ENCODE assay signal across 10 cellular contexts in genomic region chr7:92763636-92764423, GRCh38.
A peak's percentile ranks its signal among the peaks of the same experiment; 100 is the strongest.
DNase-seq lines count a peak whose midpoint lies in the region; ATAC-seq lines count a peak whose summit lies in the region.
"Had no signal": no experiment of that assay in that cellular context is flagged by ENCODE, and none has a peak within 500 bp of the region (broad histone marks: within the 10 kb centered on the region; RNA-seq: fewer than 3 reads in every experiment).

No MANE protein-coding gene starts in this region.

- no peaks in the 10 kb centered on the region for H3K79me1 ChIP-seq in mesendoderm (ENCODE audit: low read length)

- no peak overlapping the region for H4K5ac ChIP-seq in mesendoderm (ENCODE audit: low read length)

- no peak overlapping the region for H2BK15ac ChIP-seq in mesendoderm (replicated peaks; ENCODE audit: low read depth)

- no peak overlapping the region for H3K4me2 ChIP-seq in mesendoderm (ENCODE audit: low read length)

- no peak for ATAC-seq in GM19328 (IDR thresholded peaks at IDR 0.05; ENCODE audit: unreplicated experiment)
- no peak for ATAC-seq in Right ventricle myocardium inferior

- H2BK120ac ChIP-seq in mesendoderm (ENCODE audit: low read depth, low read length): no peak overlapping the region

- DNase-seq in H7: peak; percentile 23
- DNase-seq in NAMALWA (ENCODE audit: low spot score): peak; percentile 15
- peak; percentile 61 for DNase-seq in astrocyte of the hippocampus (ENCODE audit: low read depth, low spot score)
- peak; percentile 90 for DNase-seq in mesendoderm
- DNase-seq in stimulated activated CD4-positive, alpha-beta T cell treated with anti-CD3 and anti-CD28 coated beads, Interleukin-2, amount 100 ng/mL, for 48 hours: no peak
- DNase-seq in Right ventricle myocardium inferior (ENCODE audit: missing footprints): no peak
- DNase-seq: activated CD8-positive, alpha-beta memory T cell treated with anti-CD3 and anti-CD28 coated beads, Interleukin-2, amount 50 U/mL, for 4 hours; naive B cell; testis had no signal

- intact Hi-C loops in Right ventricle myocardium inferior (cut with DNase I): no loop called here

- H3K27ac ChIP-seq in mesendoderm (ENCODE audit: low read depth, low read length): no peak overlapping the region
- H3K27ac ChIP-seq: testis had no signal

- no peak overlapping the region for H3K18ac ChIP-seq in mesendoderm (ENCODE audit: low read length)

- H2BK5ac ChIP-seq in mesendoderm (ENCODE audit: low read length): no peak overlapping the region

- no peaks in the 10 kb centered on the region for H3K79me2 ChIP-seq in mesendoderm (ENCODE audit: control insufficient read depth, insufficient read depth, low read length)

- H3K4me1 ChIP-seq in mesendoderm (ENCODE audit: control insufficient read depth, low read depth, low read length): no peaks in the 10 kb centered on the region
- H3K4me1 ChIP-seq: testis had no signal

- no peak overlapping the region for H3K56ac ChIP-seq in mesendoderm (ENCODE audit: low read length)

- H3K36me3 ChIP-seq in H7 (replicated peaks; ENCODE audit: control insufficient read depth, insufficient read depth, low read length) (no peaks in the 10 kb centered on the region), mesendoderm (ENCODE audit: control insufficient read depth, insufficient read depth, low read length) (no peaks in the 10 kb centered on the region)

- H4K8ac ChIP-seq in mesendoderm (ENCODE audit: low read depth, low read length): no peak overlapping the region

- H3K23ac ChIP-seq in mesendoderm (ENCODE audit: low read length): no peak overlapping the region

- WGBS in mesendoderm (ENCODE audit: extremely low coverage, insufficient coverage, low lambda C conversion rate): no CpG with 5 or more reads among the region's 4 CpGs

- no peak overlapping the region for H3K9ac ChIP-seq in mesendoderm (ENCODE audit: low read length)

- no peak overlapping the region for H3K4me3 ChIP-seq in H7 (ENCODE audit: insufficient read depth, low read depth, low read length)
- no peak overlapping the region for H3K4me3 ChIP-seq in mesendoderm (ENCODE audit: low read length)
- H3K4me3 ChIP-seq: testis had no signal

- no peak overlapping the region for H3K4ac ChIP-seq in mesendoderm (ENCODE audit: low read depth, low read length)

- H3K27me3 ChIP-seq in H7 (ENCODE audit: control insufficient read depth, insufficient read depth, low read length): no peaks in the 10 kb centered on the region
- no peaks in the 10 kb centered on the region for H3K27me3 ChIP-seq in mesendoderm (ENCODE audit: insufficient read depth, low read length, poor library complexity)
- H3K27me3 ChIP-seq: testis had no signal

- H2AK5ac ChIP-seq in mesendoderm (ENCODE audit: low read length): no peak overlapping the region

Comparison
In these comparisons a context has a peak if more than half of its experiments do, and no peak if none do; other contexts are left out.
1. DNase-seq: peak in H7 (single experiment), NAMALWA (single experiment), astrocyte of the hippocampus (single experiment) and mesendoderm (single experiment); none in stimulated activated CD4-positive, alpha-beta T cell treated with anti-CD3 and anti-CD28 coated beads, Interleukin-2, amount 100 ng/mL, for 48 hours (0 of 2) and Right ventricle myocardium inferior (single experiment).